Comparison of ENCODE assay signal across 9 cellular contexts in the genomic region with DNA sequence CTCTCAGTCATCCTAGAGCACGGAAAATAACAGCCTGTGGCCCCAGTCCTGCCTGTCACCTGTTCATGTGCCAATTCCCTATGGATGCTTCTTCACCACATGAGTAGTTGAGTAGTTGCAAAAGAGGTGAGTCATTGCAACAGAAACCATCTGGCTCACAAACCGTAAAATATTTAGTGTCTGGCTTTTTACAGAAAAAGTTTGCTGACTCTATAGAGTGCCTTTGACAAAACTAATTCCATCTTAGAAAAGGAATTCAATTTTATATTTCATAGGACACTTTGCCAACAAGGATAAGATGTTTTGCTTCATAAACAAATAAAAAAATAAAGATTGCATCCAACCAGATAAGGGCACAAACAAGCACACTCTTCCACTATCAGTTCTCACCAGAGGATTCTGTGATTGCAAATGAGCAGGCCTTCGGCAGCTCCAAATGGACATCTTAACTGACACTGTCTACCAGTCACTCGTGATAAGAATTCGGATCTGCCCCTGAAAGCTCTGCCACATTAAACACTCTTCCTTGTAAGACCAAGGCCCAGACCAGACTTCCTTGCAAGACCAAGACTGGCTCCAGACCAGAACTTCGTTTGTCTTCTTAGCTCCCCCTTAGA.
A peak's percentile ranks its signal among the peaks of the same experiment; 100 is the strongest.
DNase-seq lines count a peak whose midpoint lies in the region; ATAC-seq and TF ChIP-seq lines count a peak whose summit lies in the region.
"Had no signal": no experiment of that assay in that cellular context is flagged by ENCODE, and none has a peak within 500 bp of the region (broad histone marks: within the 10 kb centered on the region; RNA-seq: fewer than 3 reads in every experiment).

No MANE protein-coding gene starts in this region.

- no peaks in the 10 kb centered on the region for H3K27me3 ChIP-seq in breast epithelium

- H3K36me3 Mint-ChIP-seq in MCF 10A (ENCODE audit: insufficient read depth, unreplicated experiment) = no peaks in the 10 kb centered on the region

- H3K4me3 ChIP-seq in breast epithelium (no peak overlapping the region), fibroblast of villous mesenchyme (ENCODE audit: low read depth, low read length) (no peak overlapping the region)

- peaks cover 22% of the 10 kb centered on the region for H3K4me1 Mint-ChIP-seq in MCF 10A (ENCODE audit: insufficient read depth, unreplicated experiment)

- DNase-seq in MCF 10A (ENCODE audit: unreplicated experiment) = peak; percentile 96
- no peak for DNase-seq in breast epithelium (ENCODE audit: low spot score in 2 of 2)
- peak; percentile 99 for DNase-seq in OCI-M1 (lab: John Stamatoyannopoulos, UW)
- DNase-seq in fibroblast of villous mesenchyme (ENCODE audit: low read depth) = peak; percentile 97
- DNase-seq in superior temporal gyrus (ENCODE audit: extremely low spot score) = peak; percentile 31
- no peak for DNase-seq in C1 segment of cervical spinal cord (lab: John Stamatoyannopoulos, UW)
- no peak for DNase-seq in stimulated activated naive CD4-positive, alpha-beta T cell treated with Interleukin-2 at 50 U/mL for 16 hours (lab: John Stamatoyannopoulos, UW)
- DNase-seq: CD4-positive, alpha-beta T cell had no signal

- H3K9me3 ChIP-seq in breast epithelium = no peaks in the 10 kb centered on the region

- BruUV-seq in MCF 10A (replicated peaks; lab: Mats Ljungman, UMichigan) = no TSS peak

- no peaks in the 10 kb centered on the region for H3K27me3 Mint-ChIP-seq in MCF 10A (ENCODE audit: insufficient read depth, unreplicated experiment)
- H3K27me3 Mint-ChIP-seq: CD4-positive, alpha-beta T cell had no signal

- no peak for TF ChIP-seq POLR2A in breast epithelium (IDR thresholded peaks at IDR 0.05)

- CTCF ChIA-PET in MCF 10A (lab: Yijun Ruan, JAX) = interaction anchor here (1.1 kb wide), 1 partner anchor 83 kb away, joined by 4 read pairs; no protein-coding TSS in a partner anchor

- intact Hi-C loops in MCF 10A (cut with micrococcal nuclease) = loop anchor here (2.0 to 5.0 kb wide), 2 partner anchors 219 to 239 kb away; no protein-coding TSS in a partner anchor
- intact Hi-C loops in breast epithelium (cut with DNase I; ENCODE audit: low total_unique reads) = no loop called here

- no peaks in the 10 kb centered on the region for H3K36me3 ChIP-seq in breast epithelium

- H3K4me3 Mint-ChIP-seq in MCF 10A (ENCODE audit: unreplicated experiment) = no peak overlapping the region
- H3K4me3 Mint-ChIP-seq: CD4-positive, alpha-beta T cell had no signal

- H3K4me1 ChIP-seq in breast epithelium = no peaks in the 10 kb centered on the region

- POLR2A ChIA-PET in MCF 10A (lab: Yijun Ruan, JAX) = interaction anchor here (0.9 to 2.0 kb wide), 5 partner anchors 12 to 242 kb away, joined by 3 to 8 read pairs (median 4); a partner anchor contains a TSS

- peak overlapping the region; percentile 73 for H3K27ac Mint-ChIP-seq in MCF 10A (ENCODE audit: low read depth, unreplicated experiment)
- H3K27ac Mint-ChIP-seq: CD4-positive, alpha-beta T cell had no signal

- TF ChIP-seq CTCF in MCF 10A (IDR thresholded peaks at IDR 0.05; ENCODE audit: unreplicated experiment) = no peak
- TF ChIP-seq CTCF in breast epithelium (IDR thresholded peaks at IDR 0.05) = no peak
- TF ChIP-seq CTCF in fibroblast of villous mesenchyme (IDR thresholded peaks at IDR 0.05; ENCODE audit: insufficient read depth, low read depth, low read length) = no peak

- ATAC-seq in GM18907 (IDR thresholded peaks at IDR 0.05; ENCODE audit: unreplicated experiment) = no peak

- H3K27ac ChIP-seq in breast epithelium = no peak overlapping the region

- no peaks in the 10 kb centered on the region for H3K9me3 Mint-ChIP-seq in MCF 10A (ENCODE audit: unreplicated experiment)

Comparison
In these comparisons a context has a peak if more than half of its experiments do, and no peak if none do; other contexts are left out.
1. DNase-seq: peak in MCF 10A (single experiment), OCI-M1 (single experiment), fibroblast of villous mesenchyme (single experiment) and superior temporal gyrus (single experiment); none in breast epithelium (0 of 2), C1 segment of cervical spinal cord (0 of 14) and stimulated activated naive CD4-positive, alpha-beta T cell treated with Interleukin-2 at 50 U/mL for 16 hours (single experiment).